In genomic region chr6:135299256-135299655, GRCh38 we compare ENCODE assay signal across 1 cellular context.
TF ChIP-seq lines count a peak whose summit lies in the region.

No MANE protein-coding gene starts in this region.

TF ChIP-seq in K562, 482 proteins besides CTCF, POLR2A, EP300 and RAD21 (continued from another document):
- TF ChIP-seq ZBTB49 (CRISPR knock-in tag; IDR thresholded peaks at IDR 0.05; ENCODE audit: borderline replicate concordance) (no peak), PURB (CRISPR knock-in tag; IDR thresholded peaks at IDR 0.05; ENCODE audit: low read depth) (no peak), E2F8 (IDR thresholded peaks at IDR 0.05; ENCODE audit: low read depth, partially characterized antibody) (no peak), ZBTB2 (IDR thresholded peaks at IDR 0.05) (no peak; the same call in 1 of the 2 replicates), PTRF (tag; IDR thresholded peaks at IDR 0.05) (no peak), MBD2 (IDR thresholded peaks at IDR 0.05; ENCODE audit: borderline replicate concordance, low read depth) (no peak), PTBP1 (IDR thresholded peaks at IDR 0.05; ENCODE audit: low read depth, low read length) (no peak), ELF1 (tag; IDR thresholded peaks at IDR 0.05) (no peak), ZNF644 (tag; IDR thresholded peaks at IDR 0.05; ENCODE audit: low read depth) (no peak), ARHGAP35 (IDR thresholded peaks at IDR 0.05; ENCODE audit: partially characterized antibody) (no peak), RBM14 (IDR thresholded peaks at IDR 0.05; ENCODE audit: borderline replicate concordance, insufficient read depth, low read depth, low read length) (no peak), HMGN3 (IDR thresholded peaks at IDR 0.05; ENCODE audit: borderline replicate concordance, extremely low read depth, insufficient read length, low read depth, low read length) (no peak), MLX (CRISPR knock-in tag; conservative IDR thresholded peaks at IDR 0.05) (no peak), MCM2 (IDR thresholded peaks at IDR 0.05; ENCODE audit: low read depth) (no peak), NCOA1 (IDR thresholded peaks at IDR 0.05; ENCODE audit: low read depth) (no peak), POLR3A (IDR thresholded peaks at IDR 0.05; ENCODE audit: borderline replicate concordance, extremely low read depth, insufficient read depth, insufficient read length) (no peak), E2F5 (CRISPR knock-in tag; IDR thresholded peaks at IDR 0.05) (no peak), PML (IDR thresholded peaks at IDR 0.05; ENCODE audit: low read length) (no peak), POLR2H (tag; IDR thresholded peaks at IDR 0.05; ENCODE audit: low read depth) (no peak), USF2 (CRISPR knock-in tag; IDR thresholded peaks at IDR 0.05) (no peak), TAF15 (IDR thresholded peaks at IDR 0.05; ENCODE audit: low read depth, low read length) (no peak), HBP1 (CRISPR knock-in tag; IDR thresholded peaks at IDR 0.05) (no peak), ZBTB12 (CRISPR knock-in tag; IDR thresholded peaks at IDR 0.05) (no peak), ZNF224 (CRISPR knock-in tag; IDR thresholded peaks at IDR 0.05) (no peak), CBX5 (IDR thresholded peaks at IDR 0.05; ENCODE audit: borderline replicate concordance, low read depth) (no peak)
TF ChIP-seq in K562: peak in this region for 27.
